17 cellular contexts compared by ENCODE assay signal in the genomic region with DNA sequence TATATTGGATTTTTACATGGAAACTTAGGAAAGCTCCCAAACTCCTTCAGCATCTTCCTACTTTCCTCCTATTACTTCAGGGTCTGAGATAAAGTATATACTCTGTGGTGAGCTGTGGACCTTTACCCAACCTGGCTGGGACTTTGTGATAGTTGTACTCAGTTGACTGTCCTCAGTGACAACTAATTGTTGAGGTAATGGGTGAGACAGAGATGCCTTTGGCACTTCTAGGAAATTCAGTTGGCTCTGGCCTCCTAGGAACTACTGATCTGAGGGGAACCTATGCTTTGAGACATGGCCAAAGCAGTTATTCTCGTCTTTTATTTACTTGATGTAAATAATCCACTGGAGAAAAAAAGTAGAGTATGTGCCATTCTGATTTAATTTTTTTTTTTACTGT.
A peak's percentile ranks its signal among the peaks of the same experiment; 100 is the strongest.
DNase-seq lines count a peak whose midpoint lies in the region; ATAC-seq lines count a peak whose summit lies in the region.
"Had no signal": no experiment of that assay in that cellular context is flagged by ENCODE, and none has a peak within 500 bp of the region (broad histone marks: within the 10 kb centered on the region; RNA-seq: fewer than 3 reads in every experiment).

No MANE protein-coding gene starts in this region.

- no peaks in the 10 kb centered on the region for H3K27me3 ChIP-seq in layer of hippocampus (ENCODE audit: control insufficient read depth, insufficient read depth, low read length)
- H3K27me3 ChIP-seq: BE2C had no signal

- DNase-seq in caudate nucleus (lab: John Stamatoyannopoulos, UW) (no peak), superior temporal gyrus (ENCODE audit: extremely low spot score) (peak; percentile 57), HK-2 (ENCODE audit: unreplicated experiment) (no peak)
- DNase-seq: ACHN; BE2C; CD4-positive, CD25-positive, alpha-beta regulatory T cell; CD8-positive, alpha-beta memory T cell; COR-L47; DMS 273 treated with DMSO at 0.1 percent for 48 hours; DMS53; DND-41; EL; IMR-90 had no signal

- no peak for ATAC-seq in GM21423 (IDR thresholded peaks at IDR 0.05; ENCODE audit: unreplicated experiment)
- ATAC-seq in HG03460 (IDR thresholded peaks at IDR 0.05; ENCODE audit: unreplicated experiment) = no peak
- ATAC-seq: GM12878 had no signal

- H3K27ac ChIP-seq in caudate nucleus (ENCODE audit: low read depth, low read length) (peak overlapping the region; percentile 74), layer of hippocampus (ENCODE audit: low read depth, low read length) (peak overlapping the region; percentile 85)
